In the genomic region with DNA sequence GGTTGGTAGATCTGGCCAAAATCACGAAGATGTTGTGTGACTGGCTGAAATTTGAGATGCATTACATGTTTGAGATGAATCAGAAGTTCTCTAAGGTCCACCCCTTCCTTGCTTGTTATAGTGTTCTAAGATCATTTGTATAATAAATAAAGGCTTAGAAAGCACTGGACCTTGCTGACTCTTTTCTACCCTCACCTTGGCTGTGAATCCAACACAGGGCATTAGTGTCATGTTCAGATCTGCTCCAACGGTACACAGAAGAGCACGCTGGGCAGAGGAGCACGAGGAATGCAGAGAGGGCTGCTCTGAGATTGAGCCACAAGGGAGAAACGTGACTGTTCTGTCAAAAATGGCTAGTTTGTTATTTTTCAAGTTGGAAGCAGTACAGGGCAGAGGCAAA, we compare ENCODE assay signal across 24 cellular contexts.
DNase-seq lines count a peak whose midpoint lies in the region; ATAC-seq and TF ChIP-seq lines count a peak whose summit lies in the region.
"Had no signal": no experiment of that assay in that cellular context is flagged by ENCODE, and none has a peak within 500 bp of the region (broad histone marks: within the 10 kb centered on the region; RNA-seq: fewer than 3 reads in every experiment).

No MANE protein-coding gene starts in this region.

- no peak for TF ChIP-seq CTCF in SK-N-SH (IDR thresholded peaks at IDR 0.05)
- TF ChIP-seq CTCF in astrocyte of the spinal cord (IDR thresholded peaks at IDR 0.05; ENCODE audit: low read depth, low read length), result no peak

- H3K27ac ChIP-seq in SK-N-SH (ENCODE audit: low read depth in 2 of 2, low read length in 1 of 2) (no peak overlapping the region), mesenchymal stem cell (ENCODE audit: low read length, poor library complexity, severe bottlenecking) (no peak overlapping the region)
- H3K27ac ChIP-seq: 22Rv1, BLaER1, KMS-11 had no signal

- ATAC-seq in SK-N-SH treated with all-trans-retinoic acid at 6 μM for 48 hours, result no peak
- ATAC-seq in GM21619 (IDR thresholded peaks at IDR 0.05; ENCODE audit: unreplicated experiment), result no peak
- ATAC-seq: CD8-positive, alpha-beta T cell; GM12878; Panc1 had no signal

- H3K18ac ChIP-seq in mesenchymal stem cell (ENCODE audit: low read depth in 1 of 2, low read length in 2 of 2), result no peak overlapping the region

- H3K4ac ChIP-seq in mesenchymal stem cell (ENCODE audit: low read depth in 1 of 2, low read length in 2 of 2), result no peak overlapping the region

- POLR2A ChIA-PET in SK-N-SH (lab: Yijun Ruan, JAX), result no interaction called here

- H2AK5ac ChIP-seq in mesenchymal stem cell (ENCODE audit: low read length, severe bottlenecking), result no peak overlapping the region

- H3K4me2 ChIP-seq in SK-N-SH (no peak overlapping the region), mesenchymal stem cell (ENCODE audit: low read length, poor library complexity, severe bottlenecking) (no peak overlapping the region)
- H3K4me2 ChIP-seq: BLaER1, KMS-11 had no signal

- H3K4me1 ChIP-seq in SK-N-SH (ENCODE audit: control insufficient read depth in 1 of 2, insufficient read depth in 2 of 2, low read depth in 1 of 2, low read length in 1 of 2) (no peaks in the 10 kb centered on the region; a peak in 1 of 4 replicates), mesenchymal stem cell (ENCODE audit: control insufficient read depth, insufficient read depth, low read depth, low read length) (peaks cover 4% of the 10 kb centered on the region)
- H3K4me1 ChIP-seq: BLaER1 had no signal

- no peaks in the 10 kb centered on the region for H3K79me2 ChIP-seq in SK-N-SH (ENCODE audit: insufficient read depth)

- no peak overlapping the region for H2BK15ac ChIP-seq in mesenchymal stem cell (ENCODE audit: low read depth, poor library complexity, severe bottlenecking)

- no peaks in the 10 kb centered on the region for H3K9me2 ChIP-seq in SK-N-SH

- no peak for DNase-seq in SK-N-SH
- peak; percentile 12 for DNase-seq in astrocyte of the spinal cord (ENCODE audit: low read depth, low spot score)
- DNase-seq in mesenchymal stem cell, result no peak
- DNase-seq in NCI-H146 (lab: John Stamatoyannopoulos, UW), result no peak
- no peak for DNase-seq in cerebellar nuclear complex (lab: John Stamatoyannopoulos, UW)
- DNase-seq in DMS79 (lab: John Stamatoyannopoulos, UW), result no peak
- DNase-seq: CD8-positive, alpha-beta T cell; DND-41; GDM1; GOT3; HFFc6; MM.1S; NCI-H1092 treated with DMSO at 0.1 percent for 48 hours; NCI-H1694; NCI-H2107; NCI-H2227 treated with DMSO at 0.1 percent for 48 hours; NCI-H524 had no signal

- no peak overlapping the region for H2BK120ac ChIP-seq in mesenchymal stem cell (ENCODE audit: low read depth, low read length)

- H3K36me3 ChIP-seq in SK-N-SH (replicated peaks in 1 of 2; ENCODE audit: control insufficient read depth in 1 of 2, insufficient read depth in 2 of 2, low read length in 1 of 2) (no peaks in the 10 kb centered on the region), mesenchymal stem cell (ENCODE audit: control insufficient read depth in 1 of 2, insufficient read depth in 2 of 2, low read depth in 1 of 2, low read length in 2 of 2) (no peaks in the 10 kb centered on the region)
- H3K36me3 ChIP-seq: BLaER1 had no signal

- H3K9me3 ChIP-seq in SK-N-SH, result no peaks in the 10 kb centered on the region
- H3K9me3 ChIP-seq in mesenchymal stem cell (ENCODE audit: control insufficient read depth, low read length), result no peaks in the 10 kb centered on the region
- H3K9me3 ChIP-seq: BLaER1 had no signal

- H4K20me1 ChIP-seq in SK-N-SH (ENCODE audit: insufficient read depth), result no peaks in the 10 kb centered on the region
- H4K20me1 ChIP-seq: BLaER1 had no signal

- H2AFZ ChIP-seq in SK-N-SH (ENCODE audit: low read depth) (0 out of 2 replicates have a peak overlapping the region, but pooled peaks have one; percentile 29), mesenchymal stem cell (ENCODE audit: low read depth, low read length) (no peak overlapping the region)

- H4K8ac ChIP-seq in mesenchymal stem cell (ENCODE audit: low read length), result no peak overlapping the region

- no peak overlapping the region for H3K4me3 ChIP-seq in SK-N-SH (ENCODE audit: low read depth in 2 of 2, low read length in 1 of 2)
- H3K4me3 ChIP-seq in astrocyte of the spinal cord (ENCODE audit: low read depth, low read length), result no peak overlapping the region
- peak overlapping the region in 1 of 2 experiments; percentile 63 for H3K4me3 ChIP-seq in mesenchymal stem cell (ENCODE audit: insufficient read depth in 1 of 2, low read depth in 1 of 2, low read length in 2 of 2)
- H3K4me3 ChIP-seq: BLaER1, GM12878 had no signal

- peak overlapping the region in 1 of 2 experiments; percentile 41 for H3K14ac ChIP-seq in mesenchymal stem cell (ENCODE audit: low read length in 2 of 2)

- no peak overlapping the region for H3K23ac ChIP-seq in mesenchymal stem cell (ENCODE audit: low read length in 2 of 2)

- H2BK5ac ChIP-seq in mesenchymal stem cell (ENCODE audit: low read depth, low read length, poor library complexity, severe bottlenecking), result no peak overlapping the region

- H3K79me1 ChIP-seq in mesenchymal stem cell (replicated peaks; ENCODE audit: low read length, poor library complexity, severe bottlenecking), result no peaks in the 10 kb centered on the region

- 21% methylated on average over 5 of the region's 5 CpGs for WGBS in SK-N-SH (ENCODE audit: low lambda C conversion rate)
- WGBS in mesenchymal stem cell, result 65% methylated on average over 5 of the region's 5 CpGs

- no peak overlapping the region for H4K91ac ChIP-seq in mesenchymal stem cell (ENCODE audit: low read length)

- in situ Hi-C loops in astrocyte of the spinal cord (cut with HindIII; ENCODE audit: low sequenced_read_pairs), result no loop called here

- H3K27me3 ChIP-seq in SK-N-SH (ENCODE audit: insufficient read depth) (no peaks in the 10 kb centered on the region; the same call in 1 of the 2 replicates), mesenchymal stem cell (ENCODE audit: control insufficient read depth in 1 of 2, insufficient read depth in 1 of 2, low read length in 2 of 2) (peaks cover 0 to 9% of the 10 kb centered on the region in 2 experiments)
- H3K27me3 ChIP-seq: BLaER1 had no signal

- no peaks in the 10 kb centered on the region for H3F3A ChIP-seq in SK-N-SH (replicated peaks; ENCODE audit: insufficient read depth)

- TF ChIP-seq RAD21 in SK-N-SH (IDR thresholded peaks at IDR 0.05; ENCODE audit: low read length), result no peak

- no peak overlapping the region for H2BK12ac ChIP-seq in mesenchymal stem cell (ENCODE audit: low read length in 2 of 2)

- no peak for TF ChIP-seq EP300 in SK-N-SH (IDR thresholded peaks at IDR 0.05; ENCODE audit: borderline replicate concordance in 1 of 2, low read depth in 1 of 2, low read length in 1 of 2)

- CTCF ChIA-PET in SK-N-SH (lab: Yijun Ruan, JAX), result no interaction called here

- no peak overlapping the region for H3K9ac ChIP-seq in SK-N-SH
- H3K9ac ChIP-seq in mesenchymal stem cell (ENCODE audit: low read length), result peak overlapping the region; percentile 44
- H3K9ac ChIP-seq: BLaER1, KMS-11 had no signal

TF ChIP-seq in SK-N-SH, 30 proteins besides CTCF, POLR2A, EP300 and RAD21 (continues in another document):
- TF ChIP-seq SIN3A (IDR thresholded peaks at IDR 0.05; ENCODE audit: borderline replicate concordance, low read depth, low read length) (no peak), FOXJ3 (CRISPR knock-in tag; IDR thresholded peaks at IDR 0.05) (no peak), FOSL2 (IDR thresholded peaks at IDR 0.05; ENCODE audit: borderline replicate concordance, low read depth) (no peak), POLR2AphosphoS5 (IDR thresholded peaks at IDR 0.05; ENCODE audit: low read depth, low read length) (no peak), RXRA (IDR thresholded peaks at IDR 0.05; ENCODE audit: borderline replicate concordance, low read depth) (no peak), MXI1 (IDR thresholded peaks at IDR 0.05; ENCODE audit: low read depth, low read length) (no peak), GABPA (IDR thresholded peaks at IDR 0.05; ENCODE audit: low read depth) (no peak), EZH2phosphoT487 (IDR thresholded peaks at IDR 0.05; ENCODE audit: borderline replicate concordance, low read depth) (no peak)
- TF ChIP-seq, protein P1, sequence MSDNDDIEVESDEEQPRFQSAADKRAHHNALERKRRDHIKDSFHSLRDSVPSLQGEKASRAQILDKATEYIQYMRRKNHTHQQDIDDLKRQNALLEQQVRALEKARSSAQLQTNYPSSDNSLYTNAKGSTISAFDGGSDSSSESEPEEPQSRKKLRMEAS (IDR thresholded peaks at IDR 0.05; ENCODE audit: low read depth), result no peak
- TF ChIP-seq, protein P2, sequence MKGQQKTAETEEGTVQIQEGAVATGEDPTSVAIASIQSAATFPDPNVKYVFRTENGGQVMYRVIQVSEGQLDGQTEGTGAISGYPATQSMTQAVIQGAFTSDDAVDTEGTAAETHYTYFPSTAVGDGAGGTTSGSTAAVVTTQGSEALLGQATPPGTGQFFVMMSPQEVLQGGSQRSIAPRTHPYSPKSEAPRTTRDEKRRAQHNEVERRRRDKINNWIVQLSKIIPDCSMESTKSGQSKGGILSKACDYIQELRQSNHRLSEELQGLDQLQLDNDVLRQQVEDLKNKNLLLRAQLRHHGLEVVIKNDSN (IDR thresholded peaks at IDR 0.05; ENCODE audit: borderline replicate concordance, low read depth), result no peak

TF ChIP-seq in SK-N-SH treated with all-trans-retinoic acid at 6 μM for 48 hours, 23 proteins besides CTCF, POLR2A, EP300 and RAD21:
- TF ChIP-seq ZFP3 (CRISPR knock-in tag; IDR thresholded peaks at IDR 0.05) (no peak), RARB (CRISPR knock-in tag; IDR thresholded peaks at IDR 0.05) (no peak), TOX (CRISPR knock-in tag; IDR thresholded peaks at IDR 0.05; ENCODE audit: borderline replicate concordance) (no peak), ZNF70 (CRISPR knock-in tag; IDR thresholded peaks at IDR 0.05) (no peak), SNAI2 (CRISPR knock-in tag; IDR thresholded peaks at IDR 0.05) (no peak), GLIS3 (CRISPR knock-in tag; IDR thresholded peaks at IDR 0.05) (no peak)
